Comparison of ENCODE assay signal across 13 cellular contexts in the genomic region with DNA sequence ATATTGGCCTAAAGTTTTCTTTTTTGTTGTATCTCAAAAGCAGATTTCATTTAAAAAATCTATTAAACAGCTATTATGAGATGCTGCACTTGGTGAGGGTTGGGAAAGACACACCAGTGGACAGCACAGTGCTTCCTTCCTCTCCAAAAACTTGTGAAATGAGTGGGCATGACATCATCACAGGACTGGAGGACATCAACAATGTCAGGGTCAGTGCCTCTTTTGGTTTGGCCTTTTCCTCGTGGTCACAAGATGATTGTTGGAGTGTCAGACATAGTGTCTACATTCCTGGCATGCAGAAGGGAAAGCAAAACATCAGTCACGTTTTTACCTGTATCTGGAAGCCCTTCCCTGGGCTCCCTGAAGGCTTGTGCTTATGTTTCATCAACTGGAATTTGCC. TPM values are rescaled to one million over a fixed set of nuclear protein-coding genes. Genes with fewer than 3 reads are reported as not detected.
DNase-seq lines count a peak whose midpoint lies in the region; ATAC-seq, FAIRE-seq and TF ChIP-seq lines count a peak whose summit lies in the region.
"Had no signal": no experiment of that assay in that cellular context is flagged by ENCODE, and none has a peak within 500 bp of the region (broad histone marks: within the 10 kb centered on the region; RNA-seq: fewer than 3 reads in every experiment).

No MANE protein-coding gene starts in this region.

- H3K4me1 Mint-ChIP-seq in activated CD4-positive, alpha-beta memory T cell treated with anti-CD3 and anti-CD28 coated beads, Interleukin-2, amount 10 ng/mL, durations not matched to agents 7 days and 5 days: peaks cover 8% of the 10 kb centered on the region

- ATAC-seq in lung (ENCODE audit: insufficient read depth, low FRiP score): peak; percentile 81
- ATAC-seq: activated T-cell treated with anti-CD3 and anti-CD28 coated beads, Interleukin-2, amount 50 U/mL, for 4 hours; stimulated activated memory B cell treated with anti-CD40 and anti-IgM and Interleukin-4, amounts not matched to agents 10 μg/mL and 1 μg/mL and 100 μg/mL, for 72 hours had no signal

- CTCF ChIA-PET in activated CD4-positive, alpha-beta memory T cell treated with anti-CD3 and anti-CD28 coated beads, Interleukin-2, amount 10 ng/mL, durations not matched to agents 7 days and 5 days (lab: Charles Lee): no interaction called here
- CTCF ChIA-PET in RWPE1 (lab: Yijun Ruan, JAX): interaction anchor here (0.5 kb wide), 1 partner anchor 115 kb away, joined by 3 read pairs; no protein-coding TSS in a partner anchor

- FAIRE-seq in GM12892 (lab: Jason Lieb, UNC): no peak

- H3K9me3 ChIP-seq in esophagus muscularis mucosa (no peaks in the 10 kb centered on the region), lung (ENCODE audit: control insufficient read depth in 2 of 2, insufficient read depth in 1 of 2, low read length in 1 of 2) (no peaks in the 10 kb centered on the region), thyroid gland (no peaks in the 10 kb centered on the region)

- H3K4me3 ChIP-seq in esophagus muscularis mucosa (no peak overlapping the region), lung (no peak overlapping the region), thyroid gland (replicated peaks in 1 of 3) (no peak overlapping the region)

- TF ChIP-seq CTCF in esophagus muscularis mucosa (IDR thresholded peaks at IDR 0.05) (no peak), lung (IDR thresholded peaks at IDR 0.05; ENCODE audit: control extremely low read depth, extremely low read depth) (no peak), thyroid gland (IDR thresholded peaks at IDR 0.05) (no peak), RWPE1 (conservative IDR thresholded peaks at IDR 0.05; ENCODE audit: low read depth) (no peak)

- TF ChIP-seq EP300 in esophagus muscularis mucosa (IDR thresholded peaks at IDR 0.05): peak; percentile 30

- 54% methylated on average over 2 of the region's 2 CpGs for WGBS in esophagus muscularis mucosa
- WGBS in lung, 2 donors: 35 to 43% methylated on average over 2 of the region's 2 CpGs
- WGBS in thyroid gland, 2 donors: 23 to 28% methylated on average over 2 of the region's 2 CpGs

- H3K27ac ChIP-seq in esophagus muscularis mucosa (replicated peaks in 1 of 4) (no peak overlapping the region), lung (ENCODE audit: low read depth in 1 of 2, low read length in 1 of 2) (no peak overlapping the region), thyroid gland (no peak overlapping the region), RWPE1 (no peak overlapping the region)
- H3K27ac ChIP-seq: HL-60 had no signal

- peaks cover 26% of the 10 kb centered on the region for H3K27me3 Mint-ChIP-seq in activated CD4-positive, alpha-beta memory T cell treated with anti-CD3 and anti-CD28 coated beads, Interleukin-2, amount 10 ng/mL, durations not matched to agents 7 days and 5 days

- no peaks in the 10 kb centered on the region for H3K9me3 Mint-ChIP-seq in activated CD4-positive, alpha-beta memory T cell treated with anti-CD3 and anti-CD28 coated beads, Interleukin-2, amount 10 ng/mL, durations not matched to agents 7 days and 5 days
- H3K9me3 Mint-ChIP-seq: activated T-cell treated with anti-CD3 and anti-CD28 coated beads, Interleukin-2, amount 50 U/mL, for 4 hours; stimulated activated memory B cell treated with anti-CD40 and anti-IgM and Interleukin-4, amounts not matched to agents 10 μg/mL and 1 μg/mL and 100 μg/mL, for 72 hours; T-helper 2 cell treated with Interferon-gamma antibody and Interleukin-4, amounts not matched to agents 5 μg/mL and 100 μg/mL, for 36 hours had no signal

- H3K36me3 ChIP-seq in esophagus muscularis mucosa: no peaks in the 10 kb centered on the region
- no peaks in the 10 kb centered on the region for H3K36me3 ChIP-seq in lung (ENCODE audit: control insufficient read depth in 2 of 2, insufficient read depth in 2 of 2, low read length in 2 of 2)
- H3K36me3 ChIP-seq in thyroid gland: no peaks in the 10 kb centered on the region

- no peak overlapping the region for H3K27ac Mint-ChIP-seq in activated CD4-positive, alpha-beta memory T cell treated with anti-CD3 and anti-CD28 coated beads, Interleukin-2, amount 10 ng/mL, durations not matched to agents 7 days and 5 days
- H3K27ac Mint-ChIP-seq: stimulated activated memory B cell treated with anti-CD40 and anti-IgM and Interleukin-4, amounts not matched to agents 10 μg/mL and 1 μg/mL and 100 μg/mL, for 72 hours; T-helper 2 cell treated with Interferon-gamma antibody and Interleukin-4, amounts not matched to agents 5 μg/mL and 100 μg/mL, for 36 hours had no signal

- H3K4me1 ChIP-seq in esophagus muscularis mucosa: peaks cover 10 to 35% (median 19%) of the 10 kb centered on the region in 4 donors
- peaks cover 0 to 7% of the 10 kb centered on the region in 2 donors for H3K4me1 ChIP-seq in lung (ENCODE audit: control insufficient read depth in 2 of 2, insufficient read depth in 2 of 2, low read length in 2 of 2)
- peaks cover 11 to 37% of the 10 kb centered on the region in 2 donors for H3K4me1 ChIP-seq in thyroid gland

- peaks cover 4% of the 10 kb centered on the region for H3K36me3 Mint-ChIP-seq in activated CD4-positive, alpha-beta memory T cell treated with anti-CD3 and anti-CD28 coated beads, Interleukin-2, amount 10 ng/mL, durations not matched to agents 7 days and 5 days (ENCODE audit: low read depth)
- H3K36me3 Mint-ChIP-seq: stimulated activated memory B cell treated with anti-CD40 and anti-IgM and Interleukin-4, amounts not matched to agents 10 μg/mL and 1 μg/mL and 100 μg/mL, for 72 hours had no signal

- no peak for TF ChIP-seq POLR2A in esophagus muscularis mucosa (IDR thresholded peaks at IDR 0.05; ENCODE audit: low read depth)
- no peak for TF ChIP-seq POLR2A in thyroid gland (IDR thresholded peaks at IDR 0.05)
- TF ChIP-seq POLR2A in GM12892 (IDR thresholded peaks at IDR 0.05; ENCODE audit: low read depth, low read length): no peak

- POLR2A ChIA-PET in activated CD4-positive, alpha-beta memory T cell treated with anti-CD3 and anti-CD28 coated beads, Interleukin-2, amount 10 ng/mL, durations not matched to agents 7 days and 5 days (lab: Charles Lee): no interaction called here
- POLR2A ChIA-PET in RWPE1 (lab: Yijun Ruan, JAX; ENCODE audit: low non-redundant PET): interaction anchor here (0.7 kb wide), 1 partner anchor 101 kb away, joined by 5 read pairs; a partner anchor contains a TSS

- H3K27me3 ChIP-seq in esophagus muscularis mucosa (no peaks in the 10 kb centered on the region), lung (ENCODE audit: control insufficient read depth, insufficient read depth) (no peaks in the 10 kb centered on the region), thyroid gland (no peaks in the 10 kb centered on the region)

- intact Hi-C loops in esophagus muscularis mucosa (cut with DNase I): no loop called here
- intact Hi-C loops in thyroid gland (cut with DNase I): no loop called here

- H3K4me3 Mint-ChIP-seq in activated CD4-positive, alpha-beta memory T cell treated with anti-CD3 and anti-CD28 coated beads, Interleukin-2, amount 10 ng/mL, durations not matched to agents 7 days and 5 days: no peak overlapping the region
- H3K4me3 Mint-ChIP-seq: activated T-cell treated with anti-CD3 and anti-CD28 coated beads, Interleukin-2, amount 50 U/mL, for 4 hours; stimulated activated memory B cell treated with anti-CD40 and anti-IgM and Interleukin-4, amounts not matched to agents 10 μg/mL and 1 μg/mL and 100 μg/mL, for 72 hours; T-helper 2 cell treated with Interferon-gamma antibody and Interleukin-4, amounts not matched to agents 5 μg/mL and 100 μg/mL, for 36 hours had no signal

- peak; percentile 61 for DNase-seq in M059J (ENCODE audit: low read depth)
- DNase-seq in esophagus muscularis mucosa (ENCODE audit: extremely low spot score): no peak
- no peak for DNase-seq in lung (ENCODE audit: low spot score)
- DNase-seq in thyroid gland: peak; percentile 24 to 26
- DNase-seq in activated CD4-positive, alpha-beta memory T cell treated with anti-CD3 and anti-CD28 coated beads, Interleukin-2, amount 10 ng/mL, durations not matched to agents 7 days and 5 days: no peak
- DNase-seq in RWPE1 (ENCODE audit: low spot score): no peak
- DNase-seq in GM12892 (ENCODE audit: insufficient read length): no peak
- DNase-seq: activated CD4-positive, alpha-beta T cell treated with anti-CD3 and anti-CD28 coated beads for 48 hours; activated T-cell treated with anti-CD3 and anti-CD28 coated beads, Interleukin-2, amount 50 U/mL, for 4 hours; H7 had no signal

RNA-seq across cellular contexts. Expression of a gene that starts 49.6 kb away (rescaled TPM):
- total RNA-seq in M059J (2014; rRNA removed; shearing (Covaris generic)): not detected in 2 replicates
- 10 to 100 TPM in 1 of 4 donors, 1 to 10 TPM in 3; 2.5 to 56.2 (median 6.4) TPM for total RNA-seq in esophagus muscularis mucosa
- total RNA-seq in lung: 100 to 1,000 TPM in 1 of 2 donors, 1 to 10 TPM in 1; 7.3 to 119 TPM
- 100 to 1,000 TPM in 1 of 2 donors, 1 to 10 TPM in 1; 9.2 to 902 TPM for polyA plus RNA-seq in lung
- total RNA-seq in thyroid gland: 1 to 10 TPM; 2.7 to 6.1 (median 3.6) TPM
- total RNA-seq in activated CD4-positive, alpha-beta memory T cell treated with anti-CD3 and anti-CD28 coated beads, Interleukin-2, amount 10 ng/mL, durations not matched to agents 7 days and 5 days: under 1 TPM; 0.81 to 0.88 TPM
- polyA plus RNA-seq in GM12892 (2012; ENCODE audit: missing spikeins): 1.1 TPM

Comparison
In these comparisons a context has a peak if more than half of its experiments do, and no peak if none do; other contexts are left out.
1. DNase-seq: peak in M059J (single experiment) and thyroid gland (2 of 2); none in esophagus muscularis mucosa (single experiment), lung (single experiment), activated CD4-positive, alpha-beta memory T cell treated with anti-CD3 and anti-CD28 coated beads, Interleukin-2, amount 10 ng/mL, durations not matched to agents 7 days and 5 days (single experiment), RWPE1 (single experiment) and GM12892 (single experiment).